ENCODE assay signal across 4 cellular contexts in genomic region chr14:63633801-63634200, GRCh38.
TF ChIP-seq lines count a peak whose summit lies in the region.

No MANE protein-coding gene starts in this region.

TF ChIP-seq in SK-N-SH, 30 proteins besides CTCF, POLR2A, EP300 and RAD21:
- TF ChIP-seq RFX5 (IDR thresholded peaks at IDR 0.05; ENCODE audit: low read length) (no peak), TCF12 (IDR thresholded peaks at IDR 0.05) (no peak)

TF ChIP-seq in SK-N-SH treated with all-trans-retinoic acid at 6 μM for 48 hours, 23 proteins besides CTCF, POLR2A, EP300 and RAD21:
- TF ChIP-seq BACH2 (CRISPR knock-in tag; IDR thresholded peaks at IDR 0.05; ENCODE audit: borderline replicate concordance) (no peak), TCF4 (CRISPR knock-in tag; IDR thresholded peaks at IDR 0.05; ENCODE audit: borderline replicate concordance) (no peak), TOX (CRISPR knock-in tag; IDR thresholded peaks at IDR 0.05; ENCODE audit: borderline replicate concordance) (no peak), SNAI2 (CRISPR knock-in tag; IDR thresholded peaks at IDR 0.05) (no peak), CSDC2 (CRISPR knock-in tag; IDR thresholded peaks at IDR 0.05) (no peak), ZNF70 (CRISPR knock-in tag; IDR thresholded peaks at IDR 0.05) (no peak)

TF ChIP-seq in GM12878, 131 proteins besides CTCF, POLR2A, EP300 and RAD21:
- TF ChIP-seq HDAC2 (IDR thresholded peaks at IDR 0.05), result no peak
- TF ChIP-seq BCLAF1 (IDR thresholded peaks at IDR 0.05), result no peak
- no peak for TF ChIP-seq DPF2 (IDR thresholded peaks at IDR 0.05)
- TF ChIP-seq ASH2L (IDR thresholded peaks at IDR 0.05; ENCODE audit: borderline replicate concordance, low read depth), result no peak
- TF ChIP-seq ZBTB40 (IDR thresholded peaks at IDR 0.05; ENCODE audit: borderline replicate concordance), result no peak
- TF ChIP-seq CBX3 (IDR thresholded peaks at IDR 0.05; ENCODE audit: borderline replicate concordance, low read depth), result no peak
- no peak for TF ChIP-seq PAX5 (IDR thresholded peaks at IDR 0.05; ENCODE audit: borderline replicate concordance, low read depth, low read length)
- TF ChIP-seq TAF1 (IDR thresholded peaks at IDR 0.05; ENCODE audit: borderline replicate concordance, low read depth, low read length), result no peak
- TF ChIP-seq HDAC6 (IDR thresholded peaks at IDR 0.05; ENCODE audit: unreplicated experiment), result no peak
- no peak for TF ChIP-seq PML (IDR thresholded peaks at IDR 0.05; ENCODE audit: low read length)
- no peak for TF ChIP-seq USF2 (IDR thresholded peaks at IDR 0.05; ENCODE audit: borderline replicate concordance, low read depth, low read length)
- no peak for TF ChIP-seq MYB (IDR thresholded peaks at IDR 0.05; ENCODE audit: borderline replicate concordance, low read depth, low read length)
- no peak for TF ChIP-seq ZNF217 (IDR thresholded peaks at IDR 0.05)

TF ChIP-seq in GM12891, 5 proteins besides CTCF, POLR2A, EP300 and RAD21:
- TF ChIP-seq PAX5 (IDR thresholded peaks at IDR 0.05; ENCODE audit: insufficient read depth, low read length, severe bottlenecking) (no peak), TAF1 (IDR thresholded peaks at IDR 0.05; ENCODE audit: low read depth, low read length) (no peak), SPI1 (IDR thresholded peaks at IDR 0.05; ENCODE audit: low read depth, low read length) (no peak), POLR2AphosphoS5 (IDR thresholded peaks at IDR 0.05; ENCODE audit: low read depth, low read length) (no peak), POU2F2 (IDR thresholded peaks at IDR 0.05; ENCODE audit: low read depth, low read length) (no peak)
TF ChIP-seq in GM12891: peak in this region for 0.
